In genomic region chr10:26215923-26216576, GRCh38 we compare ENCODE assay signal across 8 cellular contexts. TPM values are rescaled to one million over a fixed set of nuclear protein-coding genes. Genes with fewer than 3 reads are reported as not detected.
DNase-seq lines count a peak whose midpoint lies in the region; TF ChIP-seq lines count a peak whose summit lies in the region.

No MANE protein-coding gene starts in this region.

- no peaks in the 10 kb centered on the region for H3K36me3 ChIP-seq in esophagus muscularis mucosa

- TF ChIP-seq POLR2A in esophagus muscularis mucosa (IDR thresholded peaks at IDR 0.05; ENCODE audit: low read depth) = no peak

- peaks cover 0 to 100% (median 35%) of the 10 kb centered on the region in 4 donors for H3K27me3 ChIP-seq in esophagus muscularis mucosa

- no peak for TF ChIP-seq EP300 in esophagus muscularis mucosa (IDR thresholded peaks at IDR 0.05)

- intact Hi-C loops in esophagus muscularis mucosa (cut with DNase I) = no loop called here
- intact Hi-C loops in posterior cingulate gyrus (cut with DNase I) = no loop called here

- H3K27ac ChIP-seq in esophagus muscularis mucosa (replicated peaks in 1 of 4) = no peak overlapping the region

- peak overlapping the region in 2 of 4 donors; percentile 15 to 25 for H3K4me3 ChIP-seq in esophagus muscularis mucosa

- H3K9me3 ChIP-seq in esophagus muscularis mucosa = no peaks in the 10 kb centered on the region

- TF ChIP-seq CTCF in GM20000 (IDR thresholded peaks at IDR 0.05; ENCODE audit: extremely low read depth, missing control alignments) (no peak), esophagus muscularis mucosa (IDR thresholded peaks at IDR 0.05) (no peak)

- 2% methylated on average over 20 of the region's 57 CpGs for WGBS in esophagus muscularis mucosa

- DNase-seq in GM20000 (ENCODE audit: low spot score) (peak; percentile 51), NCI-H774 (lab: John Stamatoyannopoulos, UW) (peak; percentile 56), esophagus muscularis mucosa (ENCODE audit: extremely low spot score) (peak; percentile 90), posterior cingulate gyrus (peak in 6 of 10 donors; percentile 17 to 85 (median 63)), pons (ENCODE audit: low spot score) (no peak), midbrain (lab: John Stamatoyannopoulos, UW) (no peak), NCI-H524 treated with DMSO at 0.1 percent for 48 hours (lab: John Stamatoyannopoulos, UW) (no peak), NCI-H1930 (lab: John Stamatoyannopoulos, UW) (no peak)

- peaks cover 14 to 41% (median 34%) of the 10 kb centered on the region in 4 donors for H3K4me1 ChIP-seq in esophagus muscularis mucosa

RNA-seq across cellular contexts. Expression of gene GAD2, which starts 0.5 kb away (rescaled TPM):
- not detected for total RNA-seq in esophagus muscularis mucosa

Comparison
In these comparisons a context has a peak if more than half of its experiments do, and no peak if none do; other contexts are left out.
1. DNase-seq: peak in GM20000 (single experiment), NCI-H774 (single experiment), esophagus muscularis mucosa (single experiment) and posterior cingulate gyrus (6 of 10); none in pons (single experiment), midbrain (single experiment), NCI-H524 treated with DMSO at 0.1 percent for 48 hours (single experiment) and NCI-H1930 (0 of 2).